Comparison of ENCODE assay signal across 1 cellular context in genomic region chr6:13354331-13355042, GRCh38.
TF ChIP-seq lines count a peak whose summit lies in the region.

No MANE protein-coding gene starts in this region.

TF ChIP-seq in GM12878, 131 proteins besides CTCF, POLR2A, EP300 and RAD21 (continued from another document):
- TF ChIP-seq HSF1 (IDR thresholded peaks at IDR 0.05; ENCODE audit: low read depth, low read length) (no peak), HCFC1 (IDR thresholded peaks at IDR 0.05; ENCODE audit: low read length) (no peak), BMI1 (IDR thresholded peaks at IDR 0.05; ENCODE audit: borderline replicate concordance) (no peak), BCL11A (IDR thresholded peaks at IDR 0.05; ENCODE audit: low read depth, low read length) (no peak), BCLAF1 (IDR thresholded peaks at IDR 0.05) (no peak), ZNF274 (IDR thresholded peaks at IDR 0.05; ENCODE audit: insufficient read depth, insufficient read length) (no peak), SPI1 (IDR thresholded peaks at IDR 0.05; ENCODE audit: borderline replicate concordance, insufficient read depth, low read depth, low read length) (no peak), CEBPB (IDR thresholded peaks at IDR 0.05; ENCODE audit: borderline replicate concordance in 1 of 2, low read depth in 2 of 2, low read length in 2 of 2) (no peak), ZBTB4 (CRISPR knock-in tag; IDR thresholded peaks at IDR 0.05) (no peak)
